ENCODE assay signal across 14 cellular contexts in genomic region chr7:2711895-2712675, GRCh38. TPM values are rescaled to one million over a fixed set of nuclear protein-coding genes. Genes with fewer than 3 reads are reported as not detected.
DNase-seq lines count a peak whose midpoint lies in the region; ATAC-seq, FAIRE-seq and TF ChIP-seq lines count a peak whose summit lies in the region.
"Had no signal": no experiment of that assay in that cellular context is flagged by ENCODE, and none has a peak within 500 bp of the region (broad histone marks: within the 10 kb centered on the region; RNA-seq: fewer than 3 reads in every experiment).

No MANE protein-coding gene starts in this region.

- H3K27me3 Mint-ChIP-seq in central memory CD8-positive, alpha-beta T cell, result no peaks in the 10 kb centered on the region
- no peaks in the 10 kb centered on the region for H3K27me3 Mint-ChIP-seq in memory B cell

- H3K4me1 ChIP-seq in KMS-11 (ENCODE audit: low read depth, poor library complexity, severe bottlenecking), result peaks cover 79% of the 10 kb centered on the region
- no peaks in the 10 kb centered on the region for H3K4me1 ChIP-seq in pancreas

- no peak overlapping the region for H3K4me3 Mint-ChIP-seq in central memory CD8-positive, alpha-beta T cell
- no peak overlapping the region for H3K4me3 Mint-ChIP-seq in memory B cell

- H3K4me1 Mint-ChIP-seq in central memory CD8-positive, alpha-beta T cell, result peaks cover 43% of the 10 kb centered on the region
- H3K4me1 Mint-ChIP-seq in memory B cell, result peaks cover 41% of the 10 kb centered on the region

- H3K9ac ChIP-seq in KMS-11, result peak overlapping the region; percentile 93; the same call in 1 of the 2 replicates

- H3K9me3 Mint-ChIP-seq in central memory CD8-positive, alpha-beta T cell, result no peaks in the 10 kb centered on the region
- no peaks in the 10 kb centered on the region for H3K9me3 Mint-ChIP-seq in memory B cell

- H3K9me3 ChIP-seq in pancreas, result no peaks in the 10 kb centered on the region
- H3K9me3 ChIP-seq: SJCRH30 had no signal

- TF ChIP-seq CTCF in KMS-11 (conservative IDR thresholded peaks at IDR 0.05; ENCODE audit: low read depth, low read length) (no peak), pancreas (IDR thresholded peaks at IDR 0.05) (no peak)

- peak overlapping the region; percentile 10 for H3K27ac Mint-ChIP-seq in central memory CD8-positive, alpha-beta T cell (ENCODE audit: low read depth)
- peak overlapping the region; percentile 38 for H3K27ac Mint-ChIP-seq in memory B cell

- 91% methylated on average over 23 to 25 of the region's 25 CpGs for WGBS in pancreas, 2 donors

- H3K4me2 ChIP-seq in KMS-11, result peak overlapping the region; percentile 100

- H3K36me3 ChIP-seq in KMS-11 (ENCODE audit: insufficient read depth) (no peaks in the 10 kb centered on the region), pancreas (no peaks in the 10 kb centered on the region)
- H3K36me3 ChIP-seq: SJCRH30 had no signal

- H4K20me1 ChIP-seq in KMS-11 (ENCODE audit: insufficient read depth), result no peaks in the 10 kb centered on the region

- H3K79me2 ChIP-seq in KMS-11 (ENCODE audit: insufficient read depth, low read depth), result 0 out of 2 replicates have a peak, but pooled peaks cover 9% of the 10 kb centered on the region

- H3K27ac ChIP-seq in KMS-11, result peak overlapping the region; percentile 100
- no peak overlapping the region for H3K27ac ChIP-seq in pancreas
- H3K27ac ChIP-seq: SJCRH30 had no signal

- no peak for DNase-seq in central memory CD8-positive, alpha-beta T cell (ENCODE audit: low spot score in 2 of 2)
- DNase-seq in memory B cell (ENCODE audit: low spot score in 2 of 2), result no peak
- DNase-seq in urothelium cell line (ENCODE audit: low spot score), result no peak
- DNase-seq in pancreas, result no peak
- no peak for DNase-seq in pons (ENCODE audit: low spot score)
- no peak for DNase-seq in NCI-H446 (lab: John Stamatoyannopoulos, UW)
- DNase-seq: COR-L47, DMS153, NCI-H1417, NCI-H2029 treated with DMSO at 0.1 percent for 48 hours, NCI-H510A treated with DMSO at 0.1 percent for 48 hours, SJCRH30 had no signal

- ATAC-seq in central memory CD8-positive, alpha-beta T cell (replicated peaks; ENCODE audit: extremely low read depth, poor library complexity, severe bottlenecking), result no peak
- ATAC-seq in memory B cell (ENCODE audit: low read depth) (no peak), pancreas (no peak)

- no peak overlapping the region for H2AFZ ChIP-seq in KMS-11 (ENCODE audit: low read depth)

- H3K4me3 ChIP-seq in KMS-11 (IDR thresholded peaks at IDR 0.05; ENCODE audit: insufficient read depth, low read depth, low read length), result no peak overlapping the region
- H3K4me3 ChIP-seq in pancreas, result no peak overlapping the region
- H3K4me3 ChIP-seq: SJCRH30 had no signal

- FAIRE-seq in urothelium cell line (lab: Jason Lieb, UNC) (peak; percentile 84), pancreas (lab: Jason Lieb, UNC) (no peak)
- FAIRE-seq: H54 had no signal

- intact Hi-C loops in pancreas (cut with DNase I), result no loop called here

- peaks cover 14% of the 10 kb centered on the region for H3K36me3 Mint-ChIP-seq in central memory CD8-positive, alpha-beta T cell (ENCODE audit: insufficient read depth)
- H3K36me3 Mint-ChIP-seq in memory B cell, result peaks cover 13% of the 10 kb centered on the region

- H3K27me3 ChIP-seq in KMS-11 (ENCODE audit: insufficient read depth, low read depth) (no peaks in the 10 kb centered on the region), pancreas (no peaks in the 10 kb centered on the region)
- H3K27me3 ChIP-seq: SJCRH30 had no signal

RNA-seq across cellular contexts. Expression of gene AMZ1, which starts 24.1 kb away (rescaled TPM):
- under 1 TPM in 1 of 6 donors, not detected in 5; 0.19 TPM for total RNA-seq in pancreas
- polyA plus RNA-seq in pancreas, result under 1 TPM; 0.04 to 0.05 TPM
